1 cellular context compared by ENCODE assay signal in the genomic region with DNA sequence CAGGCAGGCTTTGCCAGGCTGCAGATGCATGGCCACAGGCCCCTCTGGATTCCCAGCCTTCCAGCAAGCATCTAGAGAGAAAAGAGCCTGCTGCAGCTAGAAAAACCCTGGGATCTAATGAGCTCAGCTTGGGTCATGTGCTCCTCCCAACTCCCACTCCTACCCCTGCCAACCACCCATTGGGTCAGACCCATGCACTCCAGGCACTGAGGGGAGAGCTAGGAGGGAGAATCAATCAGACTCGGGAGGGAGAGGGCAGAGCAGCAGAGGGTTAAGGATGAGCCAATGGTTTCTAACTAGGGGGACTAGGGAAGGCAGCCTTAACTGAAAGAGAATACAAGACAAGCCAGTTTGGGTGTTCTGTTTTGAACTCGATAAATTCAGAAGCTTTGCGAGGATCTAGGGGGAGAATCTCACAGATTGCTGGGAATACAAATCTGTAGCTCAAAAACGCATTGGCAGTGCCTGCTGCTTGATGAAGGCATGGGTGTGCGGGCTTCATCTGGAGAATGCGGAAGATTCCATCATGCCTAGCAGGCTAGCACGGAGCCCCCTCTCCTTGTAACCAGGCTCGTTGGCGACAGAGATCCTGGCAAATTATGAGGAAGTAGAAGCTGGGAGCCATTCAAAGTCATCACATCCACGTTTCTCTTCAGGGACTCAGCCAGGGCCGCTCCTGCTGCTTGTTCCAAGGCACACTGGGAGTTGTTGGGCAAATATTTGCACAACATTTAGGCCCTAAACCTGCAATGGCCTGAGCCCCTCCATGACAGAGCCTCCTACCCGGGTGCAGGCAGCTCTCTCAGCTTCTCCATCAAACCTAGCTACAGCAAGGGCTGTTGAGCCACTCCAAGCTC.
TF ChIP-seq lines count a peak whose summit lies in the region.

No MANE protein-coding gene starts in this region.

TF ChIP-seq in liver, 16 proteins besides CTCF, POLR2A, EP300 and RAD21 (continued from another document):
- no peak for TF ChIP-seq SP1 (IDR thresholded peaks at IDR 0.05)
- TF ChIP-seq TAF1 (conservative IDR thresholded peaks at IDR 0.05) = no peak
- TF ChIP-seq, protein P1, sequence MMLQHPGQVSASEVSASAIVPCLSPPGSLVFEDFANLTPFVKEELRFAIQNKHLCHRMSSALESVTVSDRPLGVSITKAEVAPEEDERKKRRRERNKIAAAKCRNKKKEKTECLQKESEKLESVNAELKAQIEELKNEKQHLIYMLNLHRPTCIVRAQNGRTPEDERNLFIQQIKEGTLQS (IDR thresholded peaks at IDR 0.05) = no peak
- TF ChIP-seq FOXA1 (IDR thresholded peaks at IDR 0.05) = no peak
- no peak for TF ChIP-seq RXRA (IDR thresholded peaks at IDR 0.05)
- TF ChIP-seq NR2F2 (IDR thresholded peaks at IDR 0.05) = no peak
- TF ChIP-seq FOXA2 (IDR thresholded peaks at IDR 0.05) = no peak
- no peak for TF ChIP-seq EGR1 (IDR thresholded peaks at IDR 0.05; ENCODE audit: low read depth in 2 of 2)
- TF ChIP-seq GABPA (IDR thresholded peaks at IDR 0.05 in 1 of 2, conservative IDR thresholded peaks at IDR 0.05 in 1 of 2) = no peak
- TF ChIP-seq, protein P2, sequence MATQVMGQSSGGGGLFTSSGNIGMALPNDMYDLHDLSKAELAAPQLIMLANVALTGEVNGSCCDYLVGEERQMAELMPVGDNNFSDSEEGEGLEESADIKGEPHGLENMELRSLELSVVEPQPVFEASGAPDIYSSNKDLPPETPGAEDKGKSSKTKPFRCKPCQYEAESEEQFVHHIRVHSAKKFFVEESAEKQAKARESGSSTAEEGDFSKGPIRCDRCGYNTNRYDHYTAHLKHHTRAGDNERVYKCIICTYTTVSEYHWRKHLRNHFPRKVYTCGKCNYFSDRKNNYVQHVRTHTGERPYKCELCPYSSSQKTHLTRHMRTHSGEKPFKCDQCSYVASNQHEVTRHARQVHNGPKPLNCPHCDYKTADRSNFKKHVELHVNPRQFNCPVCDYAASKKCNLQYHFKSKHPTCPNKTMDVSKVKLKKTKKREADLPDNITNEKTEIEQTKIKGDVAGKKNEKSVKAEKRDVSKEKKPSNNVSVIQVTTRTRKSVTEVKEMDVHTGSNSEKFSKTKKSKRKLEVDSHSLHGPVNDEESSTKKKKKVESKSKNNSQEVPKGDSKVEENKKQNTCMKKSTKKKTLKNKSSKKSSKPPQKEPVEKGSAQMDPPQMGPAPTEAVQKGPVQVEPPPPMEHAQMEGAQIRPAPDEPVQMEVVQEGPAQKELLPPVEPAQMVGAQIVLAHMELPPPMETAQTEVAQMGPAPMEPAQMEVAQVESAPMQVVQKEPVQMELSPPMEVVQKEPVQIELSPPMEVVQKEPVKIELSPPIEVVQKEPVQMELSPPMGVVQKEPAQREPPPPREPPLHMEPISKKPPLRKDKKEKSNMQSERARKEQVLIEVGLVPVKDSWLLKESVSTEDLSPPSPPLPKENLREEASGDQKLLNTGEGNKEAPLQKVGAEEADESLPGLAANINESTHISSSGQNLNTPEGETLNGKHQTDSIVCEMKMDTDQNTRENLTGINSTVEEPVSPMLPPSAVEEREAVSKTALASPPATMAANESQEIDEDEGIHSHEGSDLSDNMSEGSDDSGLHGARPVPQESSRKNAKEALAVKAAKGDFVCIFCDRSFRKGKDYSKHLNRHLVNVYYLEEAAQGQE (IDR thresholded peaks at IDR 0.05) = no peak
